ENCODE assay signal across 2 cellular contexts in the genomic region with DNA sequence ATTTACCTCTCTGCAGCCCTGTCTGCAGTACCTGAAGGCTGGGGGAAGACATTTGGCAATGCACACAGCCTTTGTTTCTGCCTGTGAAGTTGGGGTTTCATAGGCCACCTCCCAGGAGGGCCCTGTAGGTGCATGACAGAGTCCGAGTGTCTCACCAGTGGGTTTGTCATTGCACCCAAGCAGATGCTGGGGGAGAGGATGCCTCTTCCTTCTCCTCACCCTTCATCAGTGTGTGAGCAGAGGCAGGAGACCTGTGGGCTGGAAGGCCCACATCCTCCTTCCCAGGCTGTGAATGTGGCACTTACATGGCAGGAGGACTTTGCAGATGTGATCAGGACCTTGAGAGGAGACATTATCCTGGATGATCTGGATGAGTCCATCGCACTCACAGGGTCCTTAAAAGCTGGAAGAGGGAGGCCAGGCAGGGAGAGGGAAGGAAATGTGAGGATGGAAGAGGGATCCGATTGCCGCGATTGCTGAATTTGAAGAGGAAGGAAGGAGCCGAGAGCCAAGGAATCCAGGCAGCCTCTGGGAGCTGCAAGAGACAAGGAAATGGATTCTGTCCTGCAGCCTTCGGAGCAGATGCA.
TF ChIP-seq lines count a peak whose summit lies in the region.

No MANE protein-coding gene starts in this region.

TF ChIP-seq in IMR-90, 13 proteins besides CTCF, POLR2A, EP300 and RAD21:
- TF ChIP-seq SMC3 (IDR thresholded peaks at IDR 0.05; ENCODE audit: low read depth, low read length): no peak
- TF ChIP-seq, protein P1, sequence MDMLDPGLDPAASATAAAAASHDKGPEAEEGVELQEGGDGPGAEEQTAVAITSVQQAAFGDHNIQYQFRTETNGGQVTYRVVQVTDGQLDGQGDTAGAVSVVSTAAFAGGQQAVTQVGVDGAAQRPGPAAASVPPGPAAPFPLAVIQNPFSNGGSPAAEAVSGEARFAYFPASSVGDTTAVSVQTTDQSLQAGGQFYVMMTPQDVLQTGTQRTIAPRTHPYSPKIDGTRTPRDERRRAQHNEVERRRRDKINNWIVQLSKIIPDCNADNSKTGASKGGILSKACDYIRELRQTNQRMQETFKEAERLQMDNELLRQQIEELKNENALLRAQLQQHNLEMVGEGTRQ (IDR thresholded peaks at IDR 0.05; ENCODE audit: low read depth, low read length): no peak
- no peak for TF ChIP-seq MAZ (IDR thresholded peaks at IDR 0.05; ENCODE audit: borderline replicate concordance, low read depth, low read length)
- no peak for TF ChIP-seq MXI1 (IDR thresholded peaks at IDR 0.05; ENCODE audit: borderline replicate concordance, low read depth, low read length)
- no peak for TF ChIP-seq RFX5 (IDR thresholded peaks at IDR 0.05; ENCODE audit: low read depth, low read length)
- TF ChIP-seq BHLHE40 (IDR thresholded peaks at IDR 0.05; ENCODE audit: low read depth, low read length): no peak

TF ChIP-seq in endothelial cell of umbilical vein, 7 proteins besides CTCF, POLR2A, EP300 and RAD21:
- TF ChIP-seq FOS (IDR thresholded peaks at IDR 0.05; ENCODE audit: borderline replicate concordance, insufficient read depth, low read length) (no peak), POLR2AphosphoS5 (IDR thresholded peaks at IDR 0.05; ENCODE audit: insufficient read depth, low read depth, low read length) (no peak), GATA2 (IDR thresholded peaks at IDR 0.05; ENCODE audit: insufficient read depth, insufficient read length, low read depth, low read length) (no peak), MYC (IDR thresholded peaks at IDR 0.05; ENCODE audit: low read depth, low read length) (no peak), JUN (IDR thresholded peaks at IDR 0.05; ENCODE audit: borderline replicate concordance, insufficient read depth, insufficient read length, low read depth) (no peak), EZH2 (IDR thresholded peaks at IDR 0.05; ENCODE audit: borderline replicate concordance, low read depth, low read length, severe bottlenecking) (no peak)
- TF ChIP-seq, protein P2, sequence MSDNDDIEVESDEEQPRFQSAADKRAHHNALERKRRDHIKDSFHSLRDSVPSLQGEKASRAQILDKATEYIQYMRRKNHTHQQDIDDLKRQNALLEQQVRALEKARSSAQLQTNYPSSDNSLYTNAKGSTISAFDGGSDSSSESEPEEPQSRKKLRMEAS (IDR thresholded peaks at IDR 0.05; ENCODE audit: insufficient read depth, insufficient read length): no peak
TF ChIP-seq in endothelial cell of umbilical vein: peak in this region for 0.
